ENCODE assay signal across 20 cellular contexts in genomic region chr12:123067654-123068053, GRCh38.
"Had no signal": no experiment of that assay in that cellular context is flagged by ENCODE, and none has a peak within 500 bp of the region (broad histone marks: within the 10 kb centered on the region; RNA-seq: fewer than 3 reads in every experiment).

No MANE protein-coding gene starts in this region.

- H3K27me3 Mint-ChIP-seq: activated naive CD8-positive, alpha-beta T cell treated with anti-CD3 and anti-CD28 coated beads, Interleukin-2, amount 50 U/mL, for 24 hours had no signal

- H3K27ac ChIP-seq: ascending aorta, breast epithelium, parathyroid adenoma, WERI-Rb-1 had no signal

- H3K9me3 ChIP-seq: ascending aorta, breast epithelium had no signal

- H3K9me3 Mint-ChIP-seq: activated naive CD4-positive, alpha-beta T cell treated with anti-CD3 and anti-CD28 coated beads for 36 hours; activated naive CD8-positive, alpha-beta T cell treated with anti-CD3 and anti-CD28 coated beads, Interleukin-2, amount 50 U/mL, for 24 hours; activated T-helper 2 cell treated with anti-CD3 and anti-CD28 coated beads, Interferon-gamma antibody, Interleukin-2, Interleukin-4, amounts not matched to agents 10 μg/mL and 5 μg/mL and 100 μg/mL, durations not matched to agents 14 hours and 24 hours and 36 hours had no signal

- H3K4me3 ChIP-seq: ascending aorta, breast epithelium, lung, smooth muscle cell had no signal

- H3K4me3 Mint-ChIP-seq: activated naive CD4-positive, alpha-beta T cell treated with anti-CD3 and anti-CD28 coated beads for 36 hours; activated naive CD8-positive, alpha-beta T cell treated with anti-CD3 and anti-CD28 coated beads, Interleukin-2, amount 50 U/mL, for 24 hours had no signal

- H3K36me3 ChIP-seq: ascending aorta, breast epithelium, WERI-Rb-1 had no signal

- H3K27me3 ChIP-seq: ascending aorta, breast epithelium had no signal

- H3K27ac Mint-ChIP-seq: activated naive CD4-positive, alpha-beta T cell treated with anti-CD3 and anti-CD28 coated beads for 36 hours; activated naive CD8-positive, alpha-beta T cell treated with anti-CD3 and anti-CD28 coated beads, Interleukin-2, amount 50 U/mL, for 24 hours; activated T-helper 2 cell treated with anti-CD3 and anti-CD28 coated beads, Interferon-gamma antibody, Interleukin-2, Interleukin-4, amounts not matched to agents 10 μg/mL and 5 μg/mL and 100 μg/mL, durations not matched to agents 14 hours and 24 hours and 36 hours had no signal

- DNase-seq: activated CD4-positive, alpha-beta T cell treated with anti-CD3 and anti-CD28 coated beads, Interleukin-2, amount 50 U/mL, for 48 hours; activated naive CD4-positive, alpha-beta T cell treated with anti-CD3 and anti-CD28 coated beads for 36 hours; activated naive CD8-positive, alpha-beta T cell treated with anti-CD3 and anti-CD28 coated beads, Interleukin-2, amount 50 U/mL, for 24 hours; hippocampal formation; kidney; midbrain; retina; stimulated activated CD4-positive, alpha-beta T cell treated with anti-CD3 and anti-CD28 coated beads, Interleukin-4, amount 100 ng/mL, for 4 hours; stimulated activated CD8-positive, alpha-beta memory T cell treated with anti-CD3 and anti-CD28 coated beads, Interleukin-4, amount 100 ng/mL, for 48 hours; stimulated activated naive CD4-positive, alpha-beta T cell treated with Interleukin-2 at 50 U/mL for 16 hours; T-helper 1 cell; trophoblast cell; WERI-Rb-1 had no signal

- ATAC-seq: activated naive CD8-positive, alpha-beta T cell treated with anti-CD3 and anti-CD28 coated beads, Interleukin-2, amount 50 U/mL, for 24 hours; esophagus mucosa had no signal
